Comparison of ENCODE assay signal across 27 cellular contexts in the genomic region with DNA sequence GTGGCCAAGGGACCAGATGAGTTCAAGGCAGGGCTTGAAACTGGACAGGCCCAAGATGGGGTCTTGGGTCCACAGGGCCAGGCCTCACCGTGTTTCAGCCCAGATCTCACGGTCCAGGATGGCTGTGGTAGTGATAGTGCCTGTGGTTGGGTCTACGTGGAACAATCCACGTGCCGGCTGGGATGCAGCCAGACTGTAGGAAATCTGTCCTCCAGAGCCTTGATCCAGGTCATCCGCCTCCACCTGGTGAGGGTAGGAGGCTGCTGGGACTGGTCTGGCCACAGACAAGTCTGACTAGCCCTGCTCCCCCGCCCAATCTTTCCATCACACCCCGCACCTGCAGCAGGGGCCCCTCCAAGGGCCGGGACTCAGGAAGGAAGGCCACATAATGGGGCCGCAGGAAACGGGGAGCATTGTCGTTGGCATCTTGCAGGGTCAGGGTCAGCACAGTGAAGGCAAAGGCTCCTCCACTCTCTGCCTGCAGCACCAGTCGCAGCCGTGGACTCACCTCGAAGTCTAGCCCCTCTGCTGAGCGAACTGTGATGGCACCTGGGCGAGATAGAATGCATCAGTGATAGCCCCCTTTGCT.
"Had no signal": no experiment of that assay in that cellular context is flagged by ENCODE, and none has a peak within 500 bp of the region (broad histone marks: within the 10 kb centered on the region; RNA-seq: fewer than 3 reads in every experiment).

No MANE protein-coding gene starts in this region.

- H3K4me1 ChIP-seq: left lung, right atrium auricular region, right lobe of liver, testis, transverse colon had no signal

- FAIRE-seq: keratinocyte, urothelium cell line had no signal

- H3K27ac Mint-ChIP-seq: progenitor cell of endocrine pancreas had no signal

- H3K27me3 ChIP-seq: heart right ventricle, left lung, ovary, right atrium auricular region, right lobe of liver, stomach, testis, thyroid gland, transverse colon had no signal

- H3K4me3 Mint-ChIP-seq: natural killer cell treated with Interleukin-12 subunit alpha and Interleukin-12 subunit beta and Interleukin-15 and Interleukin-18, amount 100 ng/mL, for 72 hours; stimulated activated naive B cell treated with anti-CD40 and anti-IgM and Interleukin-4, amounts not matched to agents 10 μg/mL and 1 μg/mL and 100 μg/mL, for 72 hours had no signal

- H3K9me3 ChIP-seq: heart right ventricle, left lung, mucosa of descending colon, ovary, right atrium auricular region, right lobe of liver, stomach, testis, thyroid gland, transverse colon had no signal

- H3K27ac ChIP-seq: heart right ventricle, hepatocyte, left lung, ovary, right atrium auricular region, right lobe of liver, stomach, testis, thyroid gland, transverse colon had no signal

- H3K36me3 Mint-ChIP-seq: natural killer cell treated with Interleukin-12 subunit alpha and Interleukin-12 subunit beta and Interleukin-15 and Interleukin-18, amount 100 ng/mL, for 72 hours; stimulated activated naive B cell treated with anti-CD40 and anti-IgM and Interleukin-4, amounts not matched to agents 10 μg/mL and 1 μg/mL and 100 μg/mL, for 72 hours had no signal

- H3K27me3 Mint-ChIP-seq: naive thymus-derived CD4-positive, alpha-beta T cell; natural killer cell treated with Interleukin-12 subunit alpha and Interleukin-12 subunit beta and Interleukin-15 and Interleukin-18, amount 100 ng/mL, for 72 hours; stimulated activated naive B cell treated with anti-CD40 and anti-IgM and Interleukin-4, amounts not matched to agents 10 μg/mL and 1 μg/mL and 100 μg/mL, for 72 hours had no signal

- H3K36me3 ChIP-seq: ovary, right lobe of liver, transverse colon had no signal

- ATAC-seq: heart right ventricle; left colon; left lung; mucosa of descending colon; naive thymus-derived CD4-positive, alpha-beta T cell; natural killer cell treated with Interleukin-12 subunit alpha and Interleukin-12 subunit beta and Interleukin-15 and Interleukin-18, amount 100 ng/mL, for 72 hours; right lobe of liver; stimulated activated naive B cell treated with anti-CD40 and anti-IgM and Interleukin-4, amounts not matched to agents 10 μg/mL and 1 μg/mL and 100 μg/mL, for 72 hours; stimulated activated naive CD8-positive, alpha-beta T cell treated with anti-CD3 and anti-CD28 coated beads, Interleukin-15, Interleukin-2, amounts not matched to agents 100 U/mL and 50 U/mL, for 24 hours had no signal

- DNase-seq: heart right ventricle; left lung; mesendoderm; midbrain; mucosa of descending colon; naive thymus-derived CD4-positive, alpha-beta T cell; ovary; right lobe of liver; stimulated activated CD4-positive, alpha-beta T cell treated with anti-CD3 and anti-CD28 coated beads, Interleukin-12 subunit alpha, Interleukin-12 subunit beta, amount 100 ng/mL, for 4 hours; stimulated activated CD4-positive, alpha-beta T cell treated with anti-CD3 and anti-CD28 coated beads, Interleukin-15, amount 100 ng/mL, for 24 hours; stimulated activated CD4-positive, alpha-beta T cell treated with anti-CD3 and anti-CD28 coated beads, Interleukin-2, amount 100 ng/mL, for 24 hours; stimulated activated CD4-positive, alpha-beta T cell treated with anti-CD3 and anti-CD28 coated beads, Interleukin-4, amount 100 ng/mL, for 1 hour; stimulated activated naive B cell treated with anti-CD40 and anti-IgM and Interleukin-4, amounts not matched to agents 10 μg/mL and 1 μg/mL and 100 μg/mL, for 72 hours; stimulated activated naive CD8-positive, alpha-beta T cell treated with anti-CD3 and anti-CD28 coated beads, Interleukin-15, Interleukin-2, amounts not matched to agents 100 U/mL and 50 U/mL, for 24 hours; stomach; testis; thyroid gland; transverse colon had no signal

- H3K4me3 ChIP-seq: heart right ventricle, hepatocyte, left lung, lung, mucosa of descending colon, ovary, right atrium auricular region, right lobe of liver, smooth muscle cell, stomach, testis, thyroid gland, transverse colon had no signal

- H3K9me3 Mint-ChIP-seq: naive thymus-derived CD4-positive, alpha-beta T cell; natural killer cell treated with Interleukin-12 subunit alpha and Interleukin-12 subunit beta and Interleukin-15 and Interleukin-18, amount 100 ng/mL, for 72 hours; stimulated activated naive B cell treated with anti-CD40 and anti-IgM and Interleukin-4, amounts not matched to agents 10 μg/mL and 1 μg/mL and 100 μg/mL, for 72 hours had no signal
